ENCODE assay signal across 25 cellular contexts in the genomic region with DNA sequence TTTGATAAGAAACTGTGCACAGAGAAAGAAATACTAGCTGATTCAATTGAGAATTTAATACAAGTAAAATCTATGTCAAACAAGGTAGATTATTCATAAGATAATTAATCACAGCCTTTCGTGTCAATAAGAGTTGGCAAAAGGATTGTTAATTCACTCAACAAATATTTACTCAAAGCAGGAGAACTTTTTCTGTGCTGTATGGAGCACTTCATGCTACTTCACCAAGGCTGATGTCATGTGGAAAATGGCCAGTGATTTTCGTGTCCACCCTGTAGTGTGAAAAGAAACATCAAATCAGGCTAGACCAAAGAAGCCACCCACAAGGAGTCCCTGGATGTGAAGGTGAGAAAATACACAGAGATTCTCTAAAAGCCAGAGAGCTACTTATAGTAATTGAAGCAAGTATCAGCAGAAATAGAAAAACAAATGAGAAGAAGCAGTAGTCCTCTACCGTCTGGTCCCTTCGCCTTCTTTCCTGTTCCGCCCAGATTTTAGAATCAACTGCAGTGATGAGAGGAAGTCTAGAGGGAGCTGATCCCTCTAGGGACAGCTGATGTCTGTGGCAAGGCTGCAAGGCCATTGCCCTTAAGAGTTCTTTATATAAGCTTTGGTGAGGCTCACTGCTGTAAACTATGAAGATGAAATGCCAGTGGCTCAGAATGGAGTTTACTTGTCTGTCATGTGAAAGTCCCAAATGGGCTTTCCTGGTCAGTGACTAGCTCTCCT.
DNase-seq lines count a peak whose midpoint lies in the region; ATAC-seq and TF ChIP-seq lines count a peak whose summit lies in the region.
"Had no signal": no experiment of that assay in that cellular context is flagged by ENCODE, and none has a peak within 500 bp of the region (broad histone marks: within the 10 kb centered on the region; RNA-seq: fewer than 3 reads in every experiment).

No MANE protein-coding gene starts in this region.

- H3K4me3 Mint-ChIP-seq in T-cell = no peak overlapping the region
- H3K4me3 Mint-ChIP-seq: activated CD4-positive, alpha-beta memory T cell treated with anti-CD3 and anti-CD28 coated beads for 36 hours; activated naive CD4-positive, alpha-beta T cell treated with anti-CD3 and anti-CD28 coated beads, Interleukin-2, amount 50 U/mL, for 24 hours had no signal

- H3K4me3 ChIP-seq in right cardiac atrium (ENCODE audit: low read length) (no peak overlapping the region), lung (no peak overlapping the region), adrenal gland (no peak overlapping the region)
- H3K4me3 ChIP-seq: cardiac muscle cell, heart right ventricle, psoas muscle, tibial nerve had no signal

- TF ChIP-seq CTCF in lung (IDR thresholded peaks at IDR 0.05; ENCODE audit: control extremely low read depth, extremely low read depth) (no peak), adrenal gland (IDR thresholded peaks at IDR 0.05) (no peak)

- H3K36me3 Mint-ChIP-seq in T-cell = no peaks in the 10 kb centered on the region
- H3K36me3 Mint-ChIP-seq: activated CD4-positive, alpha-beta memory T cell treated with anti-CD3 and anti-CD28 coated beads for 36 hours; activated naive CD4-positive, alpha-beta T cell treated with anti-CD3 and anti-CD28 coated beads, Interleukin-2, amount 50 U/mL, for 24 hours had no signal

- H3K9me3 ChIP-seq in right cardiac atrium (ENCODE audit: control insufficient read depth, low read length) = no peaks in the 10 kb centered on the region
- no peaks in the 10 kb centered on the region for H3K9me3 ChIP-seq in lung (ENCODE audit: control insufficient read depth in 2 of 2, insufficient read depth in 1 of 2, low read length in 1 of 2)
- H3K9me3 ChIP-seq in adrenal gland (replicated peaks in 1 of 3) = no peaks in the 10 kb centered on the region
- H3K9me3 ChIP-seq: neutrophil, psoas muscle, tibial nerve had no signal

- WGBS in right cardiac atrium = 62% methylated on average over 5 of the region's 5 CpGs
- 56 to 73% methylated on average over 5 of the region's 5 CpGs for WGBS in lung, 2 donors
- 71 to 77% (median 72%) methylated on average over 5 of the region's 5 CpGs for WGBS in adrenal gland, 4 donors

- DNase-seq in left ventricle myocardium superior = no peak
- no peak for DNase-seq in right cardiac atrium
- DNase-seq in RPMI8226 = peak; percentile 20
- no peak for DNase-seq in lung (ENCODE audit: low spot score)
- DNase-seq in adrenal gland = no peak
- no peak for DNase-seq in HPDE6-E6E7 (ENCODE audit: extremely low spot score)
- DNase-seq in T-cell = no peak
- DNase-seq in caudate nucleus (lab: John Stamatoyannopoulos, UW) = no peak
- DNase-seq: activated CD4-positive, alpha-beta memory T cell treated with anti-CD3 and anti-CD28 coated beads for 36 hours; activated CD8-positive, alpha-beta memory T cell treated with anti-CD3 and anti-CD28 coated beads, Interleukin-2, amount 50 U/mL, for 48 hours; COR-L47; DND-41; foreskin fibroblast; heart right ventricle; kidney glomerular epithelial cell; mesenchymal stem cell; NCI-H1436 treated with DMSO at 0.1 percent for 48 hours; NCI-H524; psoas muscle had no signal

- H3K4me1 ChIP-seq in right cardiac atrium (ENCODE audit: control insufficient read depth, insufficient read depth, low read length) = no peaks in the 10 kb centered on the region
- H3K4me1 ChIP-seq in lung (ENCODE audit: control insufficient read depth in 2 of 2, insufficient read depth in 2 of 2, low read length in 2 of 2) = no peaks in the 10 kb centered on the region
- no peaks in the 10 kb centered on the region for H3K4me1 ChIP-seq in adrenal gland (replicated peaks in 1 of 2)
- H3K4me1 ChIP-seq: psoas muscle, tibial nerve had no signal

- no peaks in the 10 kb centered on the region for H3K36me3 ChIP-seq in lung (ENCODE audit: control insufficient read depth in 2 of 2, insufficient read depth in 2 of 2, low read length in 2 of 2)
- no peaks in the 10 kb centered on the region for H3K36me3 ChIP-seq in adrenal gland (replicated peaks in 1 of 2)
- H3K36me3 ChIP-seq: cardiac muscle cell, heart right ventricle, neutrophil, tibial nerve had no signal

- POLR2A ChIA-PET in T-cell (lab: Charles Lee) = no interaction called here

- intact Hi-C loops in left ventricle myocardium superior (cut with micrococcal nuclease) (no loop called here), right cardiac atrium (cut with DNase I) (no loop called here), adrenal gland (cut with DNase I) (no loop called here)

- peaks cover 0 to 6% (median 4%) of the 10 kb centered on the region in 3 donors for H3K9me3 Mint-ChIP-seq in T-cell
- H3K9me3 Mint-ChIP-seq: activated CD4-positive, alpha-beta memory T cell treated with anti-CD3 and anti-CD28 coated beads for 36 hours had no signal

- no peak for TF ChIP-seq POLR2A in adrenal gland (IDR thresholded peaks at IDR 0.05)

- H3K27me3 ChIP-seq in right cardiac atrium (ENCODE audit: control insufficient read depth, insufficient read depth) = no peaks in the 10 kb centered on the region
- H3K27me3 ChIP-seq in lung (ENCODE audit: control insufficient read depth, insufficient read depth) = no peaks in the 10 kb centered on the region
- H3K27me3 ChIP-seq in adrenal gland = no peaks in the 10 kb centered on the region
- H3K27me3 ChIP-seq: cardiac muscle cell, heart right ventricle, neutrophil, tibial nerve had no signal

- H3K27ac ChIP-seq in right cardiac atrium (ENCODE audit: low read length) (no peak overlapping the region), lung (ENCODE audit: low read depth in 1 of 2, low read length in 1 of 2) (no peak overlapping the region), adrenal gland (no peak overlapping the region), caudate nucleus (ENCODE audit: low read depth, low read length) (no peak overlapping the region)
- H3K27ac ChIP-seq: cardiac muscle cell, heart right ventricle, neutrophil, psoas muscle, tibial nerve had no signal

- ATAC-seq in left ventricle myocardium superior (peak; percentile 38), right cardiac atrium (no peak), lung (ENCODE audit: insufficient read depth, low FRiP score) (peak; percentile 19), T-cell (replicated peaks in 1 of 4) (no peak)
- ATAC-seq: activated CD4-positive, CD25-positive, alpha-beta regulatory T cell treated with anti-CD3 and anti-CD28 coated beads, Interleukin-2, amount 50 U/mL, for 24 hours; HCT116; heart right ventricle; psoas muscle had no signal

- H3K27ac Mint-ChIP-seq in T-cell = no peak overlapping the region
- H3K27ac Mint-ChIP-seq: activated CD4-positive, alpha-beta memory T cell treated with anti-CD3 and anti-CD28 coated beads for 36 hours; activated naive CD4-positive, alpha-beta T cell treated with anti-CD3 and anti-CD28 coated beads, Interleukin-2, amount 50 U/mL, for 24 hours had no signal

- no peaks in the 10 kb centered on the region for H3K4me1 Mint-ChIP-seq in T-cell
- H3K4me1 Mint-ChIP-seq: activated naive CD4-positive, alpha-beta T cell treated with anti-CD3 and anti-CD28 coated beads, Interleukin-2, amount 50 U/mL, for 24 hours had no signal

- H3K27me3 Mint-ChIP-seq in T-cell = peaks cover 0 to 5% of the 10 kb centered on the region in 2 donors

- CTCF ChIA-PET in T-cell (lab: Charles Lee) = no interaction called here

Comparison
In these comparisons a context has a peak if more than half of its experiments do, and no peak if none do; other contexts are left out.
1. ATAC-seq: peak in left ventricle myocardium superior (single experiment) and lung (single experiment); none in right cardiac atrium (0 of 2) and T-cell (0 of 4).